In genomic region chr6:28003661-28004060, GRCh38 we compare ENCODE assay signal across 19 cellular contexts. TPM values are rescaled to one million over a fixed set of nuclear protein-coding genes. Genes with fewer than 3 reads are reported as not detected.
DNase-seq lines count a peak whose midpoint lies in the region; TF ChIP-seq lines count a peak whose summit lies in the region.
"Had no signal": no experiment of that assay in that cellular context is flagged by ENCODE, and none has a peak within 500 bp of the region (broad histone marks: within the 10 kb centered on the region; RNA-seq: fewer than 3 reads in every experiment).

No MANE protein-coding gene starts in this region.

- no peak overlapping the region for H3K4ac ChIP-seq in H9 (ENCODE audit: low read depth, low read length)

- no peak overlapping the region for H2AK5ac ChIP-seq in H9 (ENCODE audit: insufficient read length, low read length)

- H3K27ac Mint-ChIP-seq in H9 (no peak overlapping the region), neural progenitor cell (no peak overlapping the region)
- H3K27ac Mint-ChIP-seq: CD8-positive, alpha-beta memory T cell; HFFc6 had no signal

- TF ChIP-seq CTCF in H9 (conservative IDR thresholded peaks at IDR 0.05) (no peak), epithelial cell of esophagus (IDR thresholded peaks at IDR 0.05; ENCODE audit: insufficient read depth, low read depth, low read length, missing control alignments) (no peak), neural progenitor cell (IDR thresholded peaks at IDR 0.05) (no peak)

- H3K36me3 ChIP-seq in neural progenitor cell = no peaks in the 10 kb centered on the region
- H3K36me3 ChIP-seq in SJCRH30 = no peaks in the 10 kb centered on the region
- H3K36me3 ChIP-seq: BLaER1 treated with 17β-estradiol and CSF1 and Interleukin-3, amounts not matched to agents 10 nM and 100 nM had no signal

- H2BK5ac ChIP-seq in H9 (ENCODE audit: insufficient read length, low read length) = no peak overlapping the region

- H3K27me3 ChIP-seq in H9 (ENCODE audit: insufficient read depth, low read length) (no peaks in the 10 kb centered on the region), neural progenitor cell (no peaks in the 10 kb centered on the region), SJCRH30 (no peaks in the 10 kb centered on the region)
- H3K27me3 ChIP-seq: BLaER1 treated with 17β-estradiol and CSF1 and Interleukin-3, amounts not matched to agents 10 nM and 100 nM had no signal

- H3K9ac ChIP-seq in H9 (ENCODE audit: extremely low read depth, insufficient read length, low read length) = no peak overlapping the region
- no peak overlapping the region for H3K9ac ChIP-seq in neural progenitor cell
- H3K9ac ChIP-seq: BLaER1 treated with 17β-estradiol and CSF1 and Interleukin-3, amounts not matched to agents 10 nM and 100 nM; SK-N-SH had no signal

- H3K4me1 Mint-ChIP-seq in H9 = peaks cover 39 to 42% of the 10 kb centered on the region in 2 experiments
- H3K4me1 Mint-ChIP-seq in neural progenitor cell = peaks cover 28% of the 10 kb centered on the region
- H3K4me1 Mint-ChIP-seq: CD8-positive, alpha-beta memory T cell had no signal

- no peak overlapping the region for H3K4me3 Mint-ChIP-seq in H9
- no peak overlapping the region for H3K4me3 Mint-ChIP-seq in neural progenitor cell
- H3K4me3 Mint-ChIP-seq: CD8-positive, alpha-beta memory T cell; HFFc6 had no signal

- H3K4me3 ChIP-seq in epithelial cell of esophagus (ENCODE audit: low read length) = no peak overlapping the region
- H3K4me3 ChIP-seq in neural progenitor cell = no peak overlapping the region
- no peak overlapping the region for H3K4me3 ChIP-seq in SJCRH30
- H3K4me3 ChIP-seq: BLaER1 treated with 17β-estradiol and CSF1 and Interleukin-3, amounts not matched to agents 10 nM and 100 nM; GM12878 had no signal

- no peaks in the 10 kb centered on the region for H3K79me1 ChIP-seq in H9 (ENCODE audit: insufficient read depth, low read depth, low read length, poor library complexity, severe bottlenecking)

- H3K23me2 ChIP-seq in H9 (ENCODE audit: insufficient read length, low read depth, low read length, poor library complexity, severe bottlenecking) = no peaks in the 10 kb centered on the region

- H3K9me3 Mint-ChIP-seq in H9 (no peaks in the 10 kb centered on the region; a peak in 1 of 5 replicates), neural progenitor cell (no peaks in the 10 kb centered on the region)

- H3K27me3 Mint-ChIP-seq in H9 (ENCODE audit: low read depth) (peaks cover 1% of the 10 kb centered on the region; the same call in 1 of the 2 replicates), neural progenitor cell (ENCODE audit: insufficient read depth, low read depth) (no peaks in the 10 kb centered on the region)

- no peaks in the 10 kb centered on the region for H3K36me3 Mint-ChIP-seq in H9 (ENCODE audit: insufficient read depth in 1 of 3, low read depth in 3 of 3)
- H3K36me3 Mint-ChIP-seq in neural progenitor cell = no peaks in the 10 kb centered on the region

- no CpG with 5 or more reads among the region's 3 CpGs for WGBS in H9 (ENCODE audit: extremely low coverage, insufficient read length, low lambda C conversion rate)

- H3K4me2 ChIP-seq in H9 (ENCODE audit: insufficient read depth, insufficient read length, low read length) (no peak overlapping the region), neural progenitor cell (no peak overlapping the region)
- H3K4me2 ChIP-seq: BLaER1 treated with 17β-estradiol and CSF1 and Interleukin-3, amounts not matched to agents 10 nM and 100 nM; SK-N-SH had no signal

- no peak overlapping the region for H3K23ac ChIP-seq in H9 (ENCODE audit: insufficient read length, low read depth, low read length)

- no peaks in the 10 kb centered on the region for H3K9me3 ChIP-seq in H9 (ENCODE audit: control insufficient read depth, low read depth, low read length)
- no peaks in the 10 kb centered on the region for H3K9me3 ChIP-seq in neural progenitor cell (ENCODE audit: low read depth)
- no peaks in the 10 kb centered on the region for H3K9me3 ChIP-seq in SJCRH30 (replicated peaks)
- H3K9me3 ChIP-seq: SK-N-SH had no signal

- no peak overlapping the region for H2BK15ac ChIP-seq in H9 (ENCODE audit: low read depth, low read length)

- no peak overlapping the region for H4K91ac ChIP-seq in H9 (ENCODE audit: insufficient read length, low read depth, low read length)

- no peak overlapping the region for H2BK120ac ChIP-seq in H9 (ENCODE audit: low read depth, low read length, poor library complexity, severe bottlenecking)

- H3K27ac ChIP-seq in H9 (ENCODE audit: insufficient read length, low read depth, low read length) = no peak overlapping the region
- H3K27ac ChIP-seq in neural progenitor cell = no peak overlapping the region
- no peak overlapping the region for H3K27ac ChIP-seq in SJCRH30
- H3K27ac ChIP-seq: BLaER1 treated with 17β-estradiol and CSF1 and Interleukin-3, amounts not matched to agents 10 nM and 100 nM had no signal

- H3K79me2 ChIP-seq in H9 (ENCODE audit: insufficient read depth, low read length) (no peaks in the 10 kb centered on the region), neural progenitor cell (ENCODE audit: low read depth) (no peaks in the 10 kb centered on the region)

- no peak overlapping the region for H4K5ac ChIP-seq in H9 (ENCODE audit: insufficient read length, low read depth, low read length)

- H3K56ac ChIP-seq in H9 (ENCODE audit: insufficient read length, low read depth, low read length) = no peak overlapping the region

- H2AFZ ChIP-seq in H9 (ENCODE audit: low read length) = no peak overlapping the region
- peak overlapping the region; percentile 69 for H2AFZ ChIP-seq in neural progenitor cell (replicated peaks)

- no peak overlapping the region for H2BK12ac ChIP-seq in H9 (ENCODE audit: insufficient read length, low read depth, low read length)

- no peak overlapping the region for H4K8ac ChIP-seq in H9 (replicated peaks; ENCODE audit: insufficient read length, low read depth, low read length)

- H3K4me1 ChIP-seq in H9 (ENCODE audit: insufficient read depth, low read length) (peaks cover 12% of the 10 kb centered on the region; the same call in 1 of the 2 replicates), neural progenitor cell (peaks cover 34% of the 10 kb centered on the region), SJCRH30 (no peaks in the 10 kb centered on the region; the same call in 1 of the 2 replicates)

- H3T11ph ChIP-seq in H9 (ENCODE audit: low read length) = no peak overlapping the region

- no peak overlapping the region for H3K14ac ChIP-seq in H9 (ENCODE audit: insufficient read depth, low read length)

- no peaks in the 10 kb centered on the region for H4K20me1 ChIP-seq in H9 (ENCODE audit: control insufficient read depth, insufficient read depth, insufficient read length)
- H4K20me1 ChIP-seq in neural progenitor cell (ENCODE audit: low read depth) = no peaks in the 10 kb centered on the region
- H4K20me1 ChIP-seq: BLaER1 treated with 17β-estradiol and CSF1 and Interleukin-3, amounts not matched to agents 10 nM and 100 nM had no signal

- peak overlapping the region; percentile 21 for H3K18ac ChIP-seq in H9 (ENCODE audit: insufficient read length, low read depth, low read length)

- H2BK20ac ChIP-seq in H9 (ENCODE audit: low read depth, low read length, poor library complexity, severe bottlenecking) = no peak overlapping the region

- DNase-seq in H9 = no peak
- DNase-seq in NCI-H69 (lab: John Stamatoyannopoulos, UW) = peak; percentile 12
- peak; percentile 40 for DNase-seq in epithelial cell of esophagus (ENCODE audit: low read depth)
- DNase-seq in neural progenitor cell (ENCODE audit: low spot score) = no peak
- DNase-seq in medulla oblongata (ENCODE audit: extremely low spot score) = no peak
- DNase-seq in SJCRH30 = no peak
- DNase-seq in GF-D8 (lab: John Stamatoyannopoulos, UW) = no peak
- no peak for DNase-seq in MV-4-11 (lab: John Stamatoyannopoulos, UW)
- DNase-seq: CD8-positive, alpha-beta memory T cell; HFFc6; NCI-H1105 treated with DMSO at 0.1 percent for 48 hours; NCI-H187 treated with DMSO at 0.1 percent for 48 hours; NCI-H345; NCI-H524 treated with DMSO at 0.1 percent for 48 hours; OCI-M1; SK-N-SH had no signal

- H3F3A ChIP-seq in neural progenitor cell (ENCODE audit: low read depth) = peaks cover 30% of the 10 kb centered on the region

RNA-seq across cellular contexts. Expression of gene OR2B6, which starts 46.6 kb away (rescaled TPM):
- total RNA-seq in H9 (2021) = not detected in 2 replicates
- total RNA-seq in neural progenitor cell (ENCODE audit: low replicate concordance) = 0.22 TPM in 1 of 2 replicates, not detected in the other
- total RNA-seq in SJCRH30 (2014; rRNA removed; shearing (Covaris generic)) = not detected in 2 replicates
- total RNA-seq: CD8-positive, alpha-beta memory T cell; H4; HFFc6 had no signal

Comparison
In these comparisons a context has a peak if more than half of its experiments do, and no peak if none do; other contexts are left out.
1. DNase-seq: peak in NCI-H69 (single experiment) and epithelial cell of esophagus (single experiment); none in H9 (single experiment), neural progenitor cell (single experiment), medulla oblongata (single experiment), SJCRH30 (0 of 2), GF-D8 (single experiment) and MV-4-11 (single experiment).